8 cellular contexts compared by ENCODE assay signal in the genomic region with DNA sequence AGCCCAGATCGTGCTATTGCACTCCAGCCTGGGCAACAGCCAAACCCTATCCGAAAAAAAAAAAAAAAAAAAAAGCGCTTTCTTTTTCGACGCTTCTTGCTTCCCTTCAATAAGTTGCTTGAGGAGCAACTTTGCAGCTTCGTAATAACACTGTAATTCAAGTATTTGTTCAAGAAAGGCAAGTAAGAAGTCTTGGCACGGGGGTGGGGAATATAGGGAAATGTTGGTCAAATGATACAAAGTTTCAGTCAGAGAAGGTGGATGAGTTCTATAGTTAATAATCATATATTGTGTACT. TPM values are rescaled to one million over a fixed set of nuclear protein-coding genes. Genes with fewer than 3 reads are reported as not detected.
DNase-seq lines count a peak whose midpoint lies in the region; ATAC-seq and TF ChIP-seq lines count a peak whose summit lies in the region.

No MANE protein-coding gene starts in this region.

- no peak overlapping the region for H2AK5ac ChIP-seq in mesenchymal stem cell (ENCODE audit: low read length, severe bottlenecking)

- H3K4me2 ChIP-seq in mesenchymal stem cell (ENCODE audit: low read length, poor library complexity, severe bottlenecking), result peak overlapping the region; percentile 78

- H2BK120ac ChIP-seq in mesenchymal stem cell (ENCODE audit: low read depth, low read length), result no peak overlapping the region

- H3K9ac ChIP-seq in mesenchymal stem cell (ENCODE audit: low read length), result peak overlapping the region; percentile 94

- H3K27me3 ChIP-seq in left ventricle myocardium inferior (ENCODE audit: low read depth) (no peaks in the 10 kb centered on the region), mesenchymal stem cell (ENCODE audit: control insufficient read depth in 1 of 2, insufficient read depth in 1 of 2, low read length in 2 of 2) (no peaks in the 10 kb centered on the region), uterus (no peaks in the 10 kb centered on the region)

- H3K14ac ChIP-seq in mesenchymal stem cell (ENCODE audit: low read length in 2 of 2), result no peak overlapping the region

- WGBS in mesenchymal stem cell, result 20% methylated on average over 7 of the region's 7 CpGs

- H3K9me3 ChIP-seq in left ventricle myocardium inferior (replicated peaks), result no peaks in the 10 kb centered on the region
- no peaks in the 10 kb centered on the region for H3K9me3 ChIP-seq in mesenchymal stem cell (ENCODE audit: control insufficient read depth, low read length)
- no peaks in the 10 kb centered on the region for H3K9me3 ChIP-seq in uterus

- ATAC-seq in left cardiac atrium (no peak), HG03025 (IDR thresholded peaks at IDR 0.05; ENCODE audit: low FRiP score, unreplicated experiment) (no peak)

- no peak overlapping the region for H2BK15ac ChIP-seq in mesenchymal stem cell (ENCODE audit: low read depth, poor library complexity, severe bottlenecking)

- no peak overlapping the region for H4K91ac ChIP-seq in mesenchymal stem cell (ENCODE audit: low read length)

- H3K27ac ChIP-seq in left ventricle myocardium inferior (replicated peaks), result peak overlapping the region; percentile 93
- no peak overlapping the region for H3K27ac ChIP-seq in mesenchymal stem cell (ENCODE audit: low read length, poor library complexity, severe bottlenecking)
- H3K27ac ChIP-seq in uterus, result peak overlapping the region; percentile 70 to 86

- TF ChIP-seq CTCF in left ventricle myocardium inferior (IDR thresholded peaks at IDR 0.05; ENCODE audit: borderline replicate concordance), result no peak
- TF ChIP-seq CTCF in brain (conservative IDR thresholded peaks at IDR 0.05), result no peak
- no peak for TF ChIP-seq CTCF in uterus (IDR thresholded peaks at IDR 0.05)

- no peak overlapping the region for H2AFZ ChIP-seq in mesenchymal stem cell (ENCODE audit: low read depth, low read length)

- H3K4ac ChIP-seq in mesenchymal stem cell (ENCODE audit: low read depth in 1 of 2, low read length in 2 of 2), result no peak overlapping the region

- H3K4me3 ChIP-seq in left ventricle myocardium inferior (peak overlapping the region; percentile 79), mesenchymal stem cell (ENCODE audit: insufficient read depth in 1 of 2, low read depth in 1 of 2, low read length in 2 of 2) (peak overlapping the region; percentile 64 to 97), uterus (peak overlapping the region; percentile 80 to 90)

- H3K23ac ChIP-seq in mesenchymal stem cell (ENCODE audit: low read length in 2 of 2), result no peak overlapping the region

- H3K4me3 Mint-ChIP-seq in brain, result peak overlapping the region; percentile 84 to 99 (median 96)

- DNase-seq in left ventricle myocardium inferior (no peak), left cardiac atrium (no peak), mesenchymal stem cell (no peak), uterus (no peak), NCI-H1417 (lab: John Stamatoyannopoulos, UW) (no peak)
- no peak for DNase-seq in activated CD4-positive, alpha-beta T cell treated with anti-CD3 and anti-CD28 coated beads for 4 hours

- no peaks in the 10 kb centered on the region for H3K79me1 ChIP-seq in mesenchymal stem cell (replicated peaks; ENCODE audit: low read length, poor library complexity, severe bottlenecking)

- intact Hi-C loops in left ventricle myocardium inferior (cut with micrococcal nuclease) (no loop called here), left cardiac atrium (cut with DNase I) (no loop called here), uterus (cut with DNase I; ENCODE audit: low total_unique reads) (loop anchor here (10.0 kb wide), 1 partner anchor 58 kb away; a partner anchor contains a TSS)

- H4K8ac ChIP-seq in mesenchymal stem cell (ENCODE audit: low read length), result no peak overlapping the region

- peak overlapping the region; percentile 37 to 98 (median 81) for H3K27ac Mint-ChIP-seq in brain

- H3K36me3 ChIP-seq in left ventricle myocardium inferior (no peaks in the 10 kb centered on the region), mesenchymal stem cell (ENCODE audit: control insufficient read depth in 1 of 2, insufficient read depth in 2 of 2, low read depth in 1 of 2, low read length in 2 of 2) (peaks cover 0 to 6% of the 10 kb centered on the region in 2 experiments), uterus (no peaks in the 10 kb centered on the region)

- no peaks in the 10 kb centered on the region for H3K9me3 Mint-ChIP-seq in brain

- peaks cover 15% of the 10 kb centered on the region for H3K27me3 Mint-ChIP-seq in brain

- H3K36me3 Mint-ChIP-seq in brain, result no peaks in the 10 kb centered on the region

- no peak overlapping the region for H2BK12ac ChIP-seq in mesenchymal stem cell (ENCODE audit: low read length in 2 of 2)

- no peak overlapping the region for H3K18ac ChIP-seq in mesenchymal stem cell (ENCODE audit: low read depth in 1 of 2, low read length in 2 of 2)

- TF ChIP-seq POLR2A in uterus (IDR thresholded peaks at IDR 0.05), result no peak

- H3K4me1 Mint-ChIP-seq in brain, result peaks cover 51% of the 10 kb centered on the region

- no peak overlapping the region for H2BK5ac ChIP-seq in mesenchymal stem cell (ENCODE audit: low read depth, low read length, poor library complexity, severe bottlenecking)

- H3K4me1 ChIP-seq in left ventricle myocardium inferior (peaks cover 49% of the 10 kb centered on the region), mesenchymal stem cell (ENCODE audit: control insufficient read depth, insufficient read depth, low read depth, low read length) (peaks cover 3% of the 10 kb centered on the region), uterus (peaks cover 0 to 16% of the 10 kb centered on the region in 2 donors)

RNA-seq across cellular contexts. Expression of a gene that starts 0.9 kb away (rescaled TPM):
- total RNA-seq in left ventricle myocardium inferior, result 49.9 TPM
- total RNA-seq in left cardiac atrium, result 10 to 100 TPM; 41.5 to 62.8 TPM
- polyA plus RNA-seq in brain (ENCODE audit: insufficient read depth, low read depth, low replicate concordance), result 48.5 TPM
- 80.5 TPM for polyA plus RNA-seq in mesenchymal stem cell (2013, experiment 1 of 2)
- 87.1 TPM for polyA plus RNA-seq in mesenchymal stem cell (2013, experiment 2 of 2)
- total RNA-seq in uterus, result 10 to 100 TPM; 12.6 to 65.8 (median 40.7) TPM

RNA-seq across cellular contexts. Expression of a gene that starts 29.4 kb away (rescaled TPM):
- total RNA-seq in left ventricle myocardium inferior (146 TPM), left cardiac atrium (100 to 1,000 TPM; 139 to 157 TPM), uterus (10 to 100 TPM; 20.2 to 43.4 (median 27.9) TPM)
- polyA plus RNA-seq in brain (ENCODE audit: insufficient read depth, low read depth, low replicate concordance), result 107 TPM
- 42.3 TPM for polyA plus RNA-seq in mesenchymal stem cell (2013, experiment 1 of 2)
- polyA plus RNA-seq in mesenchymal stem cell (2013, experiment 2 of 2), result 43.1 TPM

RNA-seq across cellular contexts. Expression of a gene that starts 39.2 kb away (rescaled TPM):
- total RNA-seq in left ventricle myocardium inferior (25.3 TPM), left cardiac atrium (10 to 100 TPM; 12.3 to 15.4 TPM), uterus (1 to 10 TPM in 3 of 4 donors, under 1 TPM in 1; 0.48 to 5.9 (median 2.3) TPM)
- 0.22 TPM for polyA plus RNA-seq in brain (ENCODE audit: insufficient read depth, low read depth, low replicate concordance)
- polyA plus RNA-seq in mesenchymal stem cell (2013, experiment 1 of 2), result 0.47 TPM
- polyA plus RNA-seq in mesenchymal stem cell (2013, experiment 2 of 2), result 0.52 TPM

RNA-seq across cellular contexts. Expression of a gene that starts 56.6 kb away (rescaled TPM):
- total RNA-seq in left ventricle myocardium inferior (2.1 TPM), left cardiac atrium (1 to 10 TPM; 2.5 to 3.4 TPM), uterus (1 to 10 TPM; 4.1 to 6.7 (median 4.7) TPM)
- polyA plus RNA-seq in brain (ENCODE audit: insufficient read depth, low read depth, low replicate concordance), result 9.2 TPM
- polyA plus RNA-seq in mesenchymal stem cell (2013, experiment 1 of 2), result 2.0 TPM
- 2.0 TPM for polyA plus RNA-seq in mesenchymal stem cell (2013, experiment 2 of 2)
